Comparison of ENCODE assay signal across 1 cellular context in the genomic region with DNA sequence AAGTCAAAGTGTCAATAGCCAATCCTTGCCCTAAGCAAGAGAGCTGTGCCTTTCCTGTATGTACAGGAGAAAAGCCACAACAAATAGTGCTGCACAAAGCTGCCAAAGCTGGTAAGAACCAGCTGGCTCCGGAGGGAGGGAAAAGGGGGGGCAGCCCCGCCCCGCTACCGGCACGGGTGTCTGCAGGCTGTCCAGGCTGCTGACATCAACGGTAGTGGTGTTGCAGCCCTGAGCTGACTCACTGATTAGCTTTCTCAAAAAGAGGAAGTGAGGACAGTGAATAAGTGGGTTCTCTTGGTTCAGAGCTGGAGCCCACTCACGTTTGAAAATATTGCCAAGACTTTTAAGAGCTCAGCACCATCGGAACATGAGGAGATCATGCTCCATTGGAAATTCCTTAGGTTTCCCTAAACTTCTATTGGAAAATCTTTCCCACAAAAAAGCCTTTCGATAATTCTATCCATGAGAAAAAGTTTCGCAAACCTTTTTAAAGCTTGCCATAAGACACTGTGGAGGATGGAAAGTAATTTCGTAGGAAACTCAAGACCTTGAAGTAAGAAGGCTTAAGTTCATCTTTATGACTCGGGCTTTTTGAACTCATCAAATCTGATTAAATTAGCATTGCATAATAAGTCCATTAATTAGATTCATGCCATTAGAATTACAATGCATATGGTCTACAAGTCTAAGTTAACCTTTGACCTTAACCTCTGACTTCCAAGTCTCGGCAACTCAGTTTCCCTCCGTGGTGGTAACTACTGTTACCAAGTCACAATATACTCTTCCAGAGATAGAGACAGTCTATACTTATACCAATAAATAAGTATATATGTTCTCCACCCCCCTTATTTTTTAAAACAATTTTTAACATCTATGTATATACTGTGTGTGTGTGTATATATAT.
TF ChIP-seq lines count a peak whose summit lies in the region.

No MANE protein-coding gene starts in this region.

TF ChIP-seq in SK-N-SH, 30 proteins besides CTCF, POLR2A, EP300 and RAD21 (continued from another document):
- TF ChIP-seq, protein P1, sequence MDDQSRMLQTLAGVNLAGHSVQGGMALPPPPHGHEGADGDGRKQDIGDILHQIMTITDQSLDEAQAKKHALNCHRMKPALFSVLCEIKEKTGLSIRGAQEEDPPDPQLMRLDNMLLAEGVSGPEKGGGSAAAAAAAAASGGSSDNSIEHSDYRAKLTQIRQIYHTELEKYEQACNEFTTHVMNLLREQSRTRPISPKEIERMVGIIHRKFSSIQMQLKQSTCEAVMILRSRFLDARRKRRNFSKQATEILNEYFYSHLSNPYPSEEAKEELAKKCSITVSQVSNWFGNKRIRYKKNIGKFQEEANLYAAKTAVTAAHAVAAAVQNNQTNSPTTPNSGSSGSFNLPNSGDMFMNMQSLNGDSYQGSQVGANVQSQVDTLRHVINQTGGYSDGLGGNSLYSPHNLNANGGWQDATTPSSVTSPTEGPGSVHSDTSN (IDR thresholded peaks at IDR 0.05) = peak; percentile 86
- TF ChIP-seq SIN3A (IDR thresholded peaks at IDR 0.05; ENCODE audit: borderline replicate concordance, low read depth, low read length) (peak; percentile 40; the same call in 1 of the 2 replicates), FOXM1 (IDR thresholded peaks at IDR 0.05; ENCODE audit: low read depth) (no peak), RCOR1 (IDR thresholded peaks at IDR 0.05; ENCODE audit: low read length) (peak; percentile 61), RXRA (IDR thresholded peaks at IDR 0.05; ENCODE audit: borderline replicate concordance, low read depth) (no peak), CHD2 (IDR thresholded peaks at IDR 0.05; ENCODE audit: low read length, partially characterized antibody) (peak; percentile 68), MXI1 (IDR thresholded peaks at IDR 0.05; ENCODE audit: low read depth, low read length) (peak; percentile 65), RFX5 (IDR thresholded peaks at IDR 0.05; ENCODE audit: low read length) (no peak), JUND (IDR thresholded peaks at IDR 0.05) (peak; percentile 64), SMC3 (IDR thresholded peaks at IDR 0.05; ENCODE audit: low read depth, low read length) (no peak), NFIC (IDR thresholded peaks at IDR 0.05; ENCODE audit: borderline replicate concordance) (0 out of 2 replicates have a peak, but pooled peaks have one; percentile 41), TAF1 (IDR thresholded peaks at IDR 0.05; ENCODE audit: borderline replicate concordance, low read depth, low read length) (peak; percentile 54; the same call in 1 of the 2 replicates), TEAD4 (IDR thresholded peaks at IDR 0.05; ENCODE audit: borderline replicate concordance, insufficient read depth) (0 out of 2 replicates have a peak, but pooled peaks have one; percentile 14), TCF12 (IDR thresholded peaks at IDR 0.05) (peak; percentile 94), FOSL2 (IDR thresholded peaks at IDR 0.05; ENCODE audit: borderline replicate concordance, low read depth) (peak; percentile 63; the same call in 1 of the 2 replicates), MEF2A (IDR thresholded peaks at IDR 0.05; ENCODE audit: borderline replicate concordance, low read depth) (no peak), NRF1 (IDR thresholded peaks at IDR 0.05; ENCODE audit: low read depth, low read length) (no peak), EZH2phosphoT487 (IDR thresholded peaks at IDR 0.05; ENCODE audit: borderline replicate concordance, low read depth) (no peak), ELF1 (IDR thresholded peaks at IDR 0.05) (peak; percentile 39; the same call in 1 of the 2 replicates), YY1 (IDR thresholded peaks at IDR 0.05; ENCODE audit: low read depth) (no peak), POLR2AphosphoS5 (IDR thresholded peaks at IDR 0.05; ENCODE audit: low read depth, low read length) (no peak; the same call in 1 of the 2 replicates), GATA2 (CRISPR knock-in tag; IDR thresholded peaks at IDR 0.05) (no peak), FOXJ3 (CRISPR knock-in tag; IDR thresholded peaks at IDR 0.05) (peak; percentile 23; the same call in 1 of the 2 replicates)
- TF ChIP-seq, protein P2, sequence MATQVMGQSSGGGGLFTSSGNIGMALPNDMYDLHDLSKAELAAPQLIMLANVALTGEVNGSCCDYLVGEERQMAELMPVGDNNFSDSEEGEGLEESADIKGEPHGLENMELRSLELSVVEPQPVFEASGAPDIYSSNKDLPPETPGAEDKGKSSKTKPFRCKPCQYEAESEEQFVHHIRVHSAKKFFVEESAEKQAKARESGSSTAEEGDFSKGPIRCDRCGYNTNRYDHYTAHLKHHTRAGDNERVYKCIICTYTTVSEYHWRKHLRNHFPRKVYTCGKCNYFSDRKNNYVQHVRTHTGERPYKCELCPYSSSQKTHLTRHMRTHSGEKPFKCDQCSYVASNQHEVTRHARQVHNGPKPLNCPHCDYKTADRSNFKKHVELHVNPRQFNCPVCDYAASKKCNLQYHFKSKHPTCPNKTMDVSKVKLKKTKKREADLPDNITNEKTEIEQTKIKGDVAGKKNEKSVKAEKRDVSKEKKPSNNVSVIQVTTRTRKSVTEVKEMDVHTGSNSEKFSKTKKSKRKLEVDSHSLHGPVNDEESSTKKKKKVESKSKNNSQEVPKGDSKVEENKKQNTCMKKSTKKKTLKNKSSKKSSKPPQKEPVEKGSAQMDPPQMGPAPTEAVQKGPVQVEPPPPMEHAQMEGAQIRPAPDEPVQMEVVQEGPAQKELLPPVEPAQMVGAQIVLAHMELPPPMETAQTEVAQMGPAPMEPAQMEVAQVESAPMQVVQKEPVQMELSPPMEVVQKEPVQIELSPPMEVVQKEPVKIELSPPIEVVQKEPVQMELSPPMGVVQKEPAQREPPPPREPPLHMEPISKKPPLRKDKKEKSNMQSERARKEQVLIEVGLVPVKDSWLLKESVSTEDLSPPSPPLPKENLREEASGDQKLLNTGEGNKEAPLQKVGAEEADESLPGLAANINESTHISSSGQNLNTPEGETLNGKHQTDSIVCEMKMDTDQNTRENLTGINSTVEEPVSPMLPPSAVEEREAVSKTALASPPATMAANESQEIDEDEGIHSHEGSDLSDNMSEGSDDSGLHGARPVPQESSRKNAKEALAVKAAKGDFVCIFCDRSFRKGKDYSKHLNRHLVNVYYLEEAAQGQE (IDR thresholded peaks at IDR 0.05; ENCODE audit: low read depth, low read length) = 0 out of 2 replicates have a peak, but pooled peaks have one; percentile 40
- TF ChIP-seq, protein P3, sequence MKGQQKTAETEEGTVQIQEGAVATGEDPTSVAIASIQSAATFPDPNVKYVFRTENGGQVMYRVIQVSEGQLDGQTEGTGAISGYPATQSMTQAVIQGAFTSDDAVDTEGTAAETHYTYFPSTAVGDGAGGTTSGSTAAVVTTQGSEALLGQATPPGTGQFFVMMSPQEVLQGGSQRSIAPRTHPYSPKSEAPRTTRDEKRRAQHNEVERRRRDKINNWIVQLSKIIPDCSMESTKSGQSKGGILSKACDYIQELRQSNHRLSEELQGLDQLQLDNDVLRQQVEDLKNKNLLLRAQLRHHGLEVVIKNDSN (IDR thresholded peaks at IDR 0.05; ENCODE audit: borderline replicate concordance, low read depth) = no peak
- TF ChIP-seq, protein P4, sequence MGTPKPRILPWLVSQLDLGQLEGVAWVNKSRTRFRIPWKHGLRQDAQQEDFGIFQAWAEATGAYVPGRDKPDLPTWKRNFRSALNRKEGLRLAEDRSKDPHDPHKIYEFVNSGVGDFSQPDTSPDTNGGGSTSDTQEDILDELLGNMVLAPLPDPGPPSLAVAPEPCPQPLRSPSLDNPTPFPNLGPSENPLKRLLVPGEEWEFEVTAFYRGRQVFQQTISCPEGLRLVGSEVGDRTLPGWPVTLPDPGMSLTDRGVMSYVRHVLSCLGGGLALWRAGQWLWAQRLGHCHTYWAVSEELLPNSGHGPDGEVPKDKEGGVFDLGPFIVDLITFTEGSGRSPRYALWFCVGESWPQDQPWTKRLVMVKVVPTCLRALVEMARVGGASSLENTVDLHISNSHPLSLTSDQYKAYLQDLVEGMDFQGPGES (IDR thresholded peaks at IDR 0.05; ENCODE audit: low read depth, low read length) = no peak
- TF ChIP-seq, protein P5, sequence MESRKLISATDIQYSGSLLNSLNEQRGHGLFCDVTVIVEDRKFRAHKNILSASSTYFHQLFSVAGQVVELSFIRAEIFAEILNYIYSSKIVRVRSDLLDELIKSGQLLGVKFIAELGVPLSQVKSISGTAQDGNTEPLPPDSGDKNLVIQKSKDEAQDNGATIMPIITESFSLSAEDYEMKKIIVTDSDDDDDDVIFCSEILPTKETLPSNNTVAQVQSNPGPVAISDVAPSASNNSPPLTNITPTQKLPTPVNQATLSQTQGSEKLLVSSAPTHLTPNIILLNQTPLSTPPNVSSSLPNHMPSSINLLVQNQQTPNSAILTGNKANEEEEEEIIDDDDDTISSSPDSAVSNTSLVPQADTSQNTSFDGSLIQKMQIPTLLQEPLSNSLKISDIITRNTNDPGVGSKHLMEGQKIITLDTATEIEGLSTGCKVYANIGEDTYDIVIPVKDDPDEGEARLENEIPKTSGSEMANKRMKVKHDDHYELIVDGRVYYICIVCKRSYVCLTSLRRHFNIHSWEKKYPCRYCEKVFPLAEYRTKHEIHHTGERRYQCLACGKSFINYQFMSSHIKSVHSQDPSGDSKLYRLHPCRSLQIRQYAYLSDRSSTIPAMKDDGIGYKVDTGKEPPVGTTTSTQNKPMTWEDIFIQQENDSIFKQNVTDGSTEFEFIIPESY (IDR thresholded peaks at IDR 0.05; ENCODE audit: borderline replicate concordance, low read depth) = no peak
- TF ChIP-seq, protein P6, sequence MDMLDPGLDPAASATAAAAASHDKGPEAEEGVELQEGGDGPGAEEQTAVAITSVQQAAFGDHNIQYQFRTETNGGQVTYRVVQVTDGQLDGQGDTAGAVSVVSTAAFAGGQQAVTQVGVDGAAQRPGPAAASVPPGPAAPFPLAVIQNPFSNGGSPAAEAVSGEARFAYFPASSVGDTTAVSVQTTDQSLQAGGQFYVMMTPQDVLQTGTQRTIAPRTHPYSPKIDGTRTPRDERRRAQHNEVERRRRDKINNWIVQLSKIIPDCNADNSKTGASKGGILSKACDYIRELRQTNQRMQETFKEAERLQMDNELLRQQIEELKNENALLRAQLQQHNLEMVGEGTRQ (IDR thresholded peaks at IDR 0.05; ENCODE audit: borderline replicate concordance, low read depth, low read length) = no peak
